In genomic region chr4:56937262-56937661, GRCh38 we compare ENCODE assay signal across 12 cellular contexts. TPM values are rescaled to one million over a fixed set of nuclear protein-coding genes. Genes with fewer than 3 reads are reported as not detected.
A peak's percentile ranks its signal among the peaks of the same experiment; 100 is the strongest.
DNase-seq lines count a peak whose midpoint lies in the region; ATAC-seq, FAIRE-seq and TF ChIP-seq lines count a peak whose summit lies in the region.
"Had no signal": no experiment of that assay in that cellular context is flagged by ENCODE, and none has a peak within 500 bp of the region (broad histone marks: within the 10 kb centered on the region; RNA-seq: fewer than 3 reads in every experiment).

No MANE protein-coding gene starts in this region.

- H3K27ac Mint-ChIP-seq in CD4-positive, alpha-beta T cell: no peak overlapping the region

- H3K4me3 Mint-ChIP-seq in CD4-positive, alpha-beta T cell: no peak overlapping the region

- DNase-seq in AG10803 (ENCODE audit: low read depth) (peak; percentile 75), HTR-8/SVneo (ENCODE audit: insufficient read length, low spot score) (peak; percentile 45), astrocyte of the hippocampus (ENCODE audit: low read depth, low spot score) (peak; percentile 63), kidney epithelial cell (ENCODE audit: low read depth) (peak; percentile 19), NCI-H1417 treated with DMSO at 0.1 percent for 48 hours (lab: John Stamatoyannopoulos, UW) (no peak), upper lobe of right lung (no peak), right cardiac atrium (no peak)
- DNase-seq in CD4-positive, alpha-beta T cell: no peak
- DNase-seq: caudate nucleus, KBM-7, NCI-H510A had no signal

- peaks cover 66% of the 10 kb centered on the region for H3K36me3 Mint-ChIP-seq in CD4-positive, alpha-beta T cell (ENCODE audit: low read depth)

- no peaks in the 10 kb centered on the region for H3K27me3 Mint-ChIP-seq in CD4-positive, alpha-beta T cell

- no peaks in the 10 kb centered on the region for H3K27me3 ChIP-seq in kidney epithelial cell (ENCODE audit: control insufficient read depth, insufficient read depth, low read length)
- no peaks in the 10 kb centered on the region for H3K27me3 ChIP-seq in upper lobe of right lung
- no peaks in the 10 kb centered on the region for H3K27me3 ChIP-seq in right cardiac atrium (ENCODE audit: control insufficient read depth, insufficient read depth)
- H3K27me3 ChIP-seq in CD4-positive, alpha-beta T cell (ENCODE audit: control insufficient read depth, insufficient read depth, low read length): no peaks in the 10 kb centered on the region
- H3K27me3 ChIP-seq: hepatocyte had no signal

- POLR2A ChIA-PET in CD4-positive, alpha-beta T cell (lab: Charles Lee): no interaction called here

- ATAC-seq in upper lobe of right lung: no peak
- ATAC-seq in right cardiac atrium: no peak
- ATAC-seq in CD4-positive, alpha-beta T cell (ENCODE audit: poor library complexity): no peak

- H3K9me3 ChIP-seq in upper lobe of right lung (no peaks in the 10 kb centered on the region), right cardiac atrium (ENCODE audit: control insufficient read depth, low read length) (no peaks in the 10 kb centered on the region)
- no peaks in the 10 kb centered on the region for H3K9me3 ChIP-seq in CD4-positive, alpha-beta T cell (ENCODE audit: control insufficient read depth, low read length)

- H3K4me1 ChIP-seq in upper lobe of right lung (no peaks in the 10 kb centered on the region), right cardiac atrium (ENCODE audit: control insufficient read depth, insufficient read depth, low read length) (peaks cover 3% of the 10 kb centered on the region)

- WGBS in right cardiac atrium: 87% methylated on average over 6 of the region's 6 CpGs

- no peaks in the 10 kb centered on the region for H3K36me3 ChIP-seq in kidney epithelial cell (ENCODE audit: control insufficient read depth, insufficient read depth, low read length)
- peaks cover 10% of the 10 kb centered on the region for H3K36me3 ChIP-seq in upper lobe of right lung

- H3K9me3 Mint-ChIP-seq in CD4-positive, alpha-beta T cell: no peaks in the 10 kb centered on the region

- CTCF ChIA-PET in CD4-positive, alpha-beta T cell (lab: Charles Lee): no interaction called here

- H3K4me1 Mint-ChIP-seq in CD4-positive, alpha-beta T cell (ENCODE audit: low read depth): peaks cover 25% of the 10 kb centered on the region

- H3K27ac ChIP-seq in upper lobe of right lung (no peak overlapping the region), right cardiac atrium (ENCODE audit: low read length) (no peak overlapping the region)
- H3K27ac ChIP-seq in CD4-positive, alpha-beta T cell (ENCODE audit: low read depth, low read length): no peak overlapping the region
- H3K27ac ChIP-seq: hepatocyte had no signal

- TF ChIP-seq CTCF in AG10803 (conservative IDR thresholded peaks at IDR 0.05; ENCODE audit: low read length): no peak
- TF ChIP-seq CTCF in kidney epithelial cell (IDR thresholded peaks at IDR 0.05; ENCODE audit: insufficient read depth, low read length, poor library complexity, severe bottlenecking): no peak
- TF ChIP-seq CTCF in upper lobe of right lung (IDR thresholded peaks at IDR 0.05): no peak
- TF ChIP-seq CTCF in CD4-positive, alpha-beta T cell (IDR thresholded peaks at IDR 0.05): no peak

- intact Hi-C loops in upper lobe of right lung (cut with DNase I): no loop called here
- intact Hi-C loops in right cardiac atrium (cut with DNase I): no loop called here
- intact Hi-C loops in CD4-positive, alpha-beta T cell (cut with DNase I, micrococcal nuclease): no loop called here

- H3K4me3 ChIP-seq in AG10803 (ENCODE audit: low read length) (no peak overlapping the region), kidney epithelial cell (ENCODE audit: low read depth, low read length) (no peak overlapping the region), upper lobe of right lung (no peak overlapping the region), right cardiac atrium (ENCODE audit: low read length) (no peak overlapping the region)
- H3K4me3 ChIP-seq: hepatocyte had no signal

- FAIRE-seq in HTR-8/SVneo (lab: Jason Lieb, UNC): peak; percentile 71

RNA-seq across cellular contexts. Expression of gene REST, which starts 29.6 kb away (rescaled TPM):
- total RNA-seq in kidney epithelial cell: 40.7 and 46.0 TPM in 2 replicates
- total RNA-seq in upper lobe of right lung: 39.0 TPM
- total RNA-seq in right cardiac atrium: 10 to 100 TPM; 30.8 to 35.4 (median 34.6) TPM
- polyA plus RNA-seq in right cardiac atrium: 5.6 TPM
- total RNA-seq in CD4-positive, alpha-beta T cell: 10 to 100 TPM; 56.8 to 57.6 TPM

RNA-seq across cellular contexts. Expression of gene NOA1, which starts 40.1 kb away (rescaled TPM):
- total RNA-seq in kidney epithelial cell (25.1 and 27.3 TPM in 2 replicates), upper lobe of right lung (14.5 TPM), right cardiac atrium (10 to 100 TPM in 2 of 4 donors, 1 to 10 TPM in 2; 8.4 to 12.5 (median 10.5) TPM)
- 7.8 TPM for polyA plus RNA-seq in right cardiac atrium
- 10 to 100 TPM; 14.3 to 15.6 TPM for total RNA-seq in CD4-positive, alpha-beta T cell

RNA-seq across cellular contexts. Expression of gene POLR2B, which starts 41.4 kb away (rescaled TPM):
- total RNA-seq in kidney epithelial cell: 84.5 and 124 TPM in 2 replicates
- 65.8 TPM for total RNA-seq in upper lobe of right lung
- 10 to 100 TPM; 69.3 to 80.9 (median 73.9) TPM for total RNA-seq in right cardiac atrium
- 38.1 TPM for polyA plus RNA-seq in right cardiac atrium
- 10 to 100 TPM; 70.0 to 72.5 TPM for total RNA-seq in CD4-positive, alpha-beta T cell

Comparison
In these comparisons a context has a peak if more than half of its experiments do, and no peak if none do; other contexts are left out.
1. DNase-seq: peak in AG10803 (single experiment), HTR-8/SVneo (single experiment), astrocyte of the hippocampus (single experiment) and kidney epithelial cell (single experiment); none in NCI-H1417 treated with DMSO at 0.1 percent for 48 hours (single experiment), upper lobe of right lung (single experiment), right cardiac atrium (0 of 3) and CD4-positive, alpha-beta T cell (0 of 10).